In the genomic region with DNA sequence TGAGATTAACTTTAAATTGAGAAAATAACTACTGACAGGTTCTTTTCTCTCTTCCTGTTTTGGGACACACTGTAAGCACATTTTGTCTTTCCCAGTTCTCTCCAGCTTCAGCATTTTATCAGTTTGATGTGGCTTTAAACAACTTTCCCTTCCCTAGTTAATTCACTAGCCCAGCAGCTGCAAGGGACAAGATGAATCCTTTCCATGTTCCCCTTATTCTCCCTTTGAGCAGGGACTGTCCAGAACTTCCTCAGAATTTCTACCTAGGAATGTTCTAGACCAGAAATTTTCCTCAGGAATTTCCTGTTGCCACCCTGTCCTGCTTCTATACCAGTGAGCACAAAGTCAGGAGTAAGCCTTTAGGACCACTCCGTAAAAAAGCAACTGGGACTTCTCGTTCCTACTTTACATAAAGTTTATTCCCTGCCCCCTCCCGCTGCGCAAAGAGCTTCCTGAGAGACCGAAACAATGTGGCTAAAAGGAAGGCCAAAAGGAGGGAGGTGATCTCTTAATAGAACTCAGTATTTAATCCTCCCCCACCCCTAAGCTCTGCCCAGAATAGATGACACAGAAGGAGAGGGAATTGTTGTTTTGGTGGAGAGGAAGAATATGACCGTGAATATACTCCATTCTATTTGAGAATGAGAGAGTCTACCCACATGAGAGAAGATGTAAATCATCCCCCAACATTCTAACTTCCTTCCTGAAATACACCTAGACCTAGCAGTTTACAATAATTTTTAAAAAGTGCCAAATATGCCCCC, we compare ENCODE assay signal across 10 cellular contexts.
DNase-seq lines count a peak whose midpoint lies in the region; ATAC-seq, FAIRE-seq and TF ChIP-seq lines count a peak whose summit lies in the region.
"Had no signal": no experiment of that assay in that cellular context is flagged by ENCODE, and none has a peak within 500 bp of the region (broad histone marks: within the 10 kb centered on the region; RNA-seq: fewer than 3 reads in every experiment).

No MANE protein-coding gene starts in this region.

- H3K4me2 ChIP-seq in endothelial cell of umbilical vein (ENCODE audit: insufficient read depth, low read length): peak overlapping the region; percentile 33

- TF ChIP-seq POLR2A in endothelial cell of umbilical vein (IDR thresholded peaks at IDR 0.05; ENCODE audit: low read depth, low read length): no peak
- no peak for TF ChIP-seq POLR2A in erythroblast (IDR thresholded peaks at IDR 0.05; ENCODE audit: low read length)

- peak overlapping the region; percentile 93 for H3K27ac Mint-ChIP-seq in Calu3 (ENCODE audit: unreplicated experiment)
- H3K27ac Mint-ChIP-seq in osteocyte (ENCODE audit: unreplicated experiment): peak overlapping the region; percentile 92

- H2AFZ ChIP-seq in endothelial cell of umbilical vein (ENCODE audit: low read depth, low read length): peak overlapping the region; percentile 31

- no peak overlapping the region for H3K4me3 ChIP-seq in endothelial cell of umbilical vein (replicated peaks in 1 of 3; ENCODE audit: insufficient read depth in 1 of 3, low read depth in 1 of 3, low read length in 3 of 3)

- H3K4me1 Mint-ChIP-seq in Calu3 (ENCODE audit: low read depth, unreplicated experiment): peaks cover 43% of the 10 kb centered on the region
- H3K4me1 Mint-ChIP-seq in osteocyte (ENCODE audit: unreplicated experiment): peaks cover 39% of the 10 kb centered on the region

- H3K4me1 ChIP-seq in endothelial cell of umbilical vein (ENCODE audit: control insufficient read depth, extremely low read depth, insufficient read depth, low read length): peaks cover 9% of the 10 kb centered on the region

- ATAC-seq in GM19023 (IDR thresholded peaks at IDR 0.05; ENCODE audit: unreplicated experiment): no peak

- BruUV-seq in Calu3 (replicated peaks; lab: Mats Ljungman, UMichigan) (no TSS peak), endothelial cell of umbilical vein (replicated peaks; lab: Mats Ljungman, UMichigan) (no TSS peak)

- H3K9me1 ChIP-seq in endothelial cell of umbilical vein (replicated peaks; ENCODE audit: control insufficient read depth, extremely low read depth, insufficient read depth, low read length): no peaks in the 10 kb centered on the region

- dilution Hi-C loops in endothelial cell of umbilical vein (cut with MboI; ENCODE audit: extremely low pct_ligation_motif_present, low sequenced_read_pairs): no loop called here

- intact Hi-C loops in Calu3 (cut with micrococcal nuclease; ENCODE audit: unreplicated experiment) (loop anchor here (2.0 to 5.0 kb wide), 2 partner anchors 39 to 55 kb away; no protein-coding TSS in a partner anchor), endothelial cell of umbilical vein (cut with micrococcal nuclease) (loop anchor here (2.0 kb wide), 1 partner anchor 61 kb away; no protein-coding TSS in a partner anchor)

- H3K27me3 Mint-ChIP-seq in Calu3 (ENCODE audit: unreplicated experiment) (no peaks in the 10 kb centered on the region), osteocyte (ENCODE audit: unreplicated experiment) (no peaks in the 10 kb centered on the region)

- no peaks in the 10 kb centered on the region for H3K9me3 Mint-ChIP-seq in Calu3 (ENCODE audit: low read depth, unreplicated experiment)
- peaks cover 6% of the 10 kb centered on the region for H3K9me3 Mint-ChIP-seq in osteocyte (ENCODE audit: unreplicated experiment)

- no peaks in the 10 kb centered on the region for H3K9me3 ChIP-seq in endothelial cell of umbilical vein (replicated peaks; ENCODE audit: control insufficient read depth, insufficient read depth, low read length)

- POLR2A ChIA-PET in endothelial cell of umbilical vein (lab: Charles Lee): no interaction called here

- no peaks in the 10 kb centered on the region for H3K36me3 ChIP-seq in endothelial cell of umbilical vein (ENCODE audit: control insufficient read depth in 2 of 2, extremely low read depth in 1 of 2, insufficient read depth in 2 of 2, low read length in 2 of 2)

- H3K27ac ChIP-seq in endothelial cell of umbilical vein (ENCODE audit: insufficient read depth, low read depth, low read length): peak overlapping the region; percentile 33

- peaks cover 29% of the 10 kb centered on the region for H3K36me3 Mint-ChIP-seq in Calu3 (ENCODE audit: insufficient read depth, unreplicated experiment)
- H3K36me3 Mint-ChIP-seq in osteocyte (ENCODE audit: unreplicated experiment): peaks cover 7% of the 10 kb centered on the region

- no peak overlapping the region for H3K9ac ChIP-seq in endothelial cell of umbilical vein (replicated peaks; ENCODE audit: extremely low read depth, insufficient read depth, low read length)

- peaks cover 0 to 2% of the 10 kb centered on the region in 2 experiments for H3K27me3 ChIP-seq in endothelial cell of umbilical vein (ENCODE audit: control insufficient read depth in 2 of 2, insufficient read depth in 2 of 2, low read length in 2 of 2)

- CTCF ChIA-PET in Calu3 (lab: Charles Lee) (interaction anchor here (0.6 kb wide), 1 partner anchor 42 kb away, joined by 4 read pairs; no protein-coding TSS in a partner anchor), endothelial cell of umbilical vein (lab: Charles Lee) (interaction anchor here (0.9 to 1.4 kb wide), 2 partner anchors 8 to 78 kb away, joined by 3 to 4 read pairs; no protein-coding TSS in a partner anchor)

- peak overlapping the region; percentile 56 for H3K4me3 Mint-ChIP-seq in Calu3 (ENCODE audit: low read depth, unreplicated experiment)
- peak overlapping the region; percentile 48 for H3K4me3 Mint-ChIP-seq in osteocyte (ENCODE audit: unreplicated experiment)

- DNase-seq in Calu3 (no peak), NCI-H226 (peak; percentile 36), endothelial cell of umbilical vein (ENCODE audit: low read depth, low spot score) (no peak), osteocyte (ENCODE audit: extremely low spot score, unreplicated experiment) (no peak), erythroblast (lab: John Stamatoyannopoulos, UW) (no peak), NCI-H446 treated with DMSO at 0.1 percent for 48 hours (lab: John Stamatoyannopoulos, UW) (no peak), NOMO-1 (lab: John Stamatoyannopoulos, UW; ENCODE audit: unreplicated experiment in 2 of 2) (no peak)
- DNase-seq: activated CD4-positive, alpha-beta T cell treated with anti-CD3 and anti-CD28 coated beads, Interleukin-2, amount 50 U/mL, for 4 hours; NCI-H2227 treated with DMSO at 0.1 percent for 48 hours had no signal

- FAIRE-seq in endothelial cell of umbilical vein (lab: Jason Lieb, UNC): no peak

- no peak for TF ChIP-seq CTCF in Calu3 (IDR thresholded peaks at IDR 0.05; ENCODE audit: unreplicated experiment)
- no peak for TF ChIP-seq CTCF in endothelial cell of umbilical vein (IDR thresholded peaks at IDR 0.05; ENCODE audit: extremely low read depth in 1 of 2, insufficient read depth in 1 of 2, low read depth in 1 of 2, low read length in 2 of 2)
- TF ChIP-seq CTCF in osteocyte (IDR thresholded peaks at IDR 0.05): no peak

- no peaks in the 10 kb centered on the region for H3K79me2 ChIP-seq in endothelial cell of umbilical vein (ENCODE audit: control insufficient read depth, insufficient read depth, low read length)

- no peaks in the 10 kb centered on the region for H4K20me1 ChIP-seq in endothelial cell of umbilical vein (replicated peaks; ENCODE audit: control insufficient read depth, extremely low read depth, insufficient read depth, low read length)

TF ChIP-seq in endothelial cell of umbilical vein, 7 proteins besides CTCF, POLR2A, EP300 and RAD21:
- TF ChIP-seq JUN (IDR thresholded peaks at IDR 0.05; ENCODE audit: borderline replicate concordance, insufficient read depth, insufficient read length, low read depth): no peak
- TF ChIP-seq POLR2AphosphoS5 (IDR thresholded peaks at IDR 0.05; ENCODE audit: insufficient read depth, low read depth, low read length): no peak
- TF ChIP-seq MYC (IDR thresholded peaks at IDR 0.05; ENCODE audit: low read depth, low read length): no peak
- no peak for TF ChIP-seq FOS (IDR thresholded peaks at IDR 0.05; ENCODE audit: borderline replicate concordance, insufficient read depth, low read length)
- TF ChIP-seq EZH2 (IDR thresholded peaks at IDR 0.05; ENCODE audit: borderline replicate concordance, low read depth, low read length, severe bottlenecking): no peak
TF ChIP-seq in endothelial cell of umbilical vein: peak in this region for 0.
